In genomic region chr19:55641376-55642152, GRCh38 we compare ENCODE assay signal across 1 cellular context.
TF ChIP-seq lines count a peak whose summit lies in the region.

No MANE protein-coding gene starts in this region.

TF ChIP-seq in SK-N-SH, 30 proteins besides CTCF, POLR2A, EP300 and RAD21:
- TF ChIP-seq ZBTB33 (IDR thresholded peaks at IDR 0.05; ENCODE audit: borderline replicate concordance, low read depth) (no peak), MAX (IDR thresholded peaks at IDR 0.05; ENCODE audit: low read depth) (no peak), GATA2 (CRISPR knock-in tag; IDR thresholded peaks at IDR 0.05) (no peak), MEF2A (IDR thresholded peaks at IDR 0.05; ENCODE audit: borderline replicate concordance, low read depth) (no peak), MXI1 (IDR thresholded peaks at IDR 0.05; ENCODE audit: low read depth, low read length) (peak; percentile 30; the same call in 1 of the 2 replicates), PBX3 (IDR thresholded peaks at IDR 0.05) (peak; percentile 14), TCF12 (IDR thresholded peaks at IDR 0.05) (no peak), FOXM1 (IDR thresholded peaks at IDR 0.05; ENCODE audit: low read depth) (no peak), JUND (IDR thresholded peaks at IDR 0.05) (no peak), POLR2AphosphoS5 (IDR thresholded peaks at IDR 0.05; ENCODE audit: low read depth, low read length) (0 out of 2 replicates have a peak, but pooled peaks have one; percentile 12)
